Comparison of ENCODE assay signal across 15 cellular contexts in the genomic region with DNA sequence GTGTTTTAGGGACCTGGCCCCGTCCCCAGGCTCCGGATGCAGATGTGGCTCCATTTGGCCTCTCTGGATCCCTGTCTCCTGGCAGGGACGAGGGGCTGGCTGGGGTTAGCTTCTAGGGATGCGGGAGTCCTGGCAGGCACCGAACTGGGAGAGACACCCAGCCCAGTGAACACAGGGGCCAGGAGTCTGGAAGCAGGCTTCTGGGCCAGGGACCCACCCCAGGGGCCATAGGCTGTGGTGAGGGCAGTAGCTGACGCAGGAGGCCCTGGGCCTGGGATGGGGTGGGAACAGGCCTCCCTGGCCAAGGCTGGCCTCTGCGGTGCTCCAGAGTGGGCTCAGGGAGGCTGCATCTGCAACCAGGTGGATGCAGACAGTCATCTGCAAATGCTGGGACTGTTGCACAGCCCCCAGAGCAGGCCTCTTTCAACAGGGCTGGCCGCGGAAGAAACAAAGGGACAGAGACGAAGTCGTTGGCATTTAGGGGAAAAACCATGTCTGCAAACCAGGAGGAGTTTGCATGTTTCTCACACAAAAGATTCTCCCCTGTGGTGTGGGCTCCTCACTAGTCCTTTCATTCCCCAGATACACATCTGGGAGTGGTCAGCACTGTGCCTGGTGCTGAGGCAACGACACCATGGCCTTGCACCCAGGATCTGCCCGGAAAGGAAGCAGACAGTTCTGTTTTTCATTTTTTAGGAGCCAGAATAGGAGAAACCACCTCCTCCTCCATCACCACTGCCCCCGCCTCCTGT. TPM values are rescaled to one million over a fixed set of nuclear protein-coding genes. Genes with fewer than 3 reads are reported as not detected.
"Had no signal": no experiment of that assay in that cellular context is flagged by ENCODE, and none has a peak within 500 bp of the region (broad histone marks: within the 10 kb centered on the region; RNA-seq: fewer than 3 reads in every experiment).

No MANE protein-coding gene starts in this region.

- H3K4me3 ChIP-seq: skin epidermis, tibial artery had no signal

- H3K27me3 Mint-ChIP-seq: activated naive CD8-positive, alpha-beta T cell had no signal

- H3K4me1 ChIP-seq: tibial artery had no signal

- DNase-seq: activated gamma-delta T cell; activated T-cell treated with anti-CD3 and anti-CD28 coated beads, Interleukin-2, amount 50 U/mL, for 1 hour; amygdala; dermis blood vessel endothelial cell; endodermal cell; erythroblast; hippocampal formation; T-helper 2 cell had no signal

- H3K27me3 ChIP-seq: brain microvascular endothelial cell, tibial artery had no signal

- H3K36me3 ChIP-seq: brain microvascular endothelial cell, tibial artery had no signal

- H3K9me3 ChIP-seq: tibial artery had no signal

- H3K4me3 Mint-ChIP-seq: activated naive CD8-positive, alpha-beta T cell; endodermal cell; memory B cell; stimulated activated effector memory CD8-positive, alpha-beta T cell treated with anti-CD3 and anti-CD28 coated beads, Interleukin-12 subunit alpha, Interleukin-12 subunit beta, amount 100 ng/mL, for 72 hours had no signal

- H3K27ac ChIP-seq: skin epidermis, tibial artery had no signal

- H3K4me1 Mint-ChIP-seq: memory B cell; stimulated activated effector memory CD8-positive, alpha-beta T cell treated with anti-CD3 and anti-CD28 coated beads, Interleukin-12 subunit alpha, Interleukin-12 subunit beta, amount 100 ng/mL, for 72 hours had no signal

- H3K27ac Mint-ChIP-seq: activated naive CD8-positive, alpha-beta T cell; endodermal cell; memory B cell; stimulated activated effector memory CD8-positive, alpha-beta T cell treated with anti-CD3 and anti-CD28 coated beads, Interleukin-12 subunit alpha, Interleukin-12 subunit beta, amount 100 ng/mL, for 72 hours had no signal

- H3K9me3 Mint-ChIP-seq: endodermal cell, memory B cell had no signal

- H3K36me3 Mint-ChIP-seq: activated naive CD8-positive, alpha-beta T cell; memory B cell; stimulated activated effector memory CD8-positive, alpha-beta T cell treated with anti-CD3 and anti-CD28 coated beads, Interleukin-12 subunit alpha, Interleukin-12 subunit beta, amount 100 ng/mL, for 72 hours had no signal

RNA-seq across cellular contexts. Expression of gene ZNF488, which starts 36.4 kb away (rescaled TPM):
- total RNA-seq: glomerular endothelial cell had no signal
